1 cellular context compared by ENCODE assay signal in genomic region chr14:32075636-32076277, GRCh38.
TF ChIP-seq lines count a peak whose summit lies in the region.

No MANE protein-coding gene starts in this region.

TF ChIP-seq in HepG2, 621 proteins besides CTCF, POLR2A, EP300 and RAD21 (continued from another document and continues in another):
- TF ChIP-seq ATF4 (CRISPR knock-in tag; IDR thresholded peaks at IDR 0.05) (no peak), RFXANK (CRISPR knock-in tag; IDR thresholded peaks at IDR 0.05) (no peak), U2AF2 (IDR thresholded peaks at IDR 0.05; ENCODE audit: low read depth, low read length) (0 out of 2 replicates have a peak, but pooled peaks have one; percentile 92), ZXDC (CRISPR knock-in tag; IDR thresholded peaks at IDR 0.05) (no peak), DZIP1 (CRISPR knock-in tag; IDR thresholded peaks at IDR 0.05) (0 out of 2 replicates have a peak, but pooled peaks have one; percentile 27), PTBP1 (IDR thresholded peaks at IDR 0.05; ENCODE audit: low read depth, low read length, poor library complexity, severe bottlenecking) (peak; percentile 83), TAF1 (CRISPR knock-in tag; IDR thresholded peaks at IDR 0.05) (no peak), NKX3-1 (CRISPR knock-in tag; IDR thresholded peaks at IDR 0.05) (peak; percentile 71; the same call in 1 of the 2 replicates), ZSCAN29 (CRISPR knock-in tag; conservative IDR thresholded peaks at IDR 0.05) (no peak), ZSCAN5A (CRISPR knock-in tag; IDR thresholded peaks at IDR 0.05; ENCODE audit: borderline replicate concordance) (peak; percentile 98; the same call in 1 of the 2 replicates), ZNF503 (CRISPR knock-in tag; IDR thresholded peaks at IDR 0.05) (no peak), SIN3A (IDR thresholded peaks at IDR 0.05; ENCODE audit: borderline replicate concordance, low read depth, low read length) (0 out of 2 replicates have a peak, but pooled peaks have one; percentile 2), SAP130 (CRISPR knock-in tag; IDR thresholded peaks at IDR 0.05; ENCODE audit: low read depth) (no peak), KAT8 (CRISPR knock-in tag; IDR thresholded peaks at IDR 0.05) (no peak), RBM39 (IDR thresholded peaks at IDR 0.05; ENCODE audit: low read depth, low read length, poor library complexity, severe bottlenecking) (peak; percentile 61), ZSCAN20 (CRISPR knock-in tag; IDR thresholded peaks at IDR 0.05; ENCODE audit: borderline replicate concordance) (peak; percentile 95; the same call in 1 of the 2 replicates), ZNF501 (CRISPR knock-in tag; IDR thresholded peaks at IDR 0.05) (peak; percentile 100), DBP (CRISPR knock-in tag; IDR thresholded peaks at IDR 0.05; ENCODE audit: not compliant biosample characterization) (peak; percentile 24), ZNF34 (CRISPR knock-in tag; IDR thresholded peaks at IDR 0.05; ENCODE audit: borderline replicate concordance) (0 out of 2 replicates have a peak, but pooled peaks have one; percentile 29), ZNF597 (CRISPR knock-in tag; IDR thresholded peaks at IDR 0.05) (0 out of 2 replicates have a peak, but pooled peaks have one; percentile 38), TBP (CRISPR knock-in tag; IDR thresholded peaks at IDR 0.05) (peak; percentile 41; the same call in 1 of the 2 replicates), BRF2 (CRISPR knock-in tag; IDR thresholded peaks at IDR 0.05) (peak; percentile 96), ZNF672 (CRISPR knock-in tag; IDR thresholded peaks at IDR 0.05) (0 out of 2 replicates have a peak, but pooled peaks have one; percentile 23), BRCA1 (CRISPR knock-in tag; IDR thresholded peaks at IDR 0.05) (peak; percentile 50; the same call in 1 of the 2 replicates), HOXA3 (CRISPR knock-in tag; IDR thresholded peaks at IDR 0.05) (peak; percentile 26; the same call in 1 of the 2 replicates), ZFYVE20 (CRISPR knock-in tag; IDR thresholded peaks at IDR 0.05; ENCODE audit: borderline replicate concordance, low read depth) (peak; percentile 88), ZNF780A (CRISPR knock-in tag; IDR thresholded peaks at IDR 0.05) (no peak), ZNF280B (CRISPR knock-in tag; IDR thresholded peaks at IDR 0.05; ENCODE audit: borderline replicate concordance) (peak; percentile 74; the same call in 1 of the 2 replicates), ZFY (CRISPR knock-in tag; IDR thresholded peaks at IDR 0.05) (peak; percentile 47; the same call in 1 of the 2 replicates), ZNF263 (CRISPR knock-in tag; IDR thresholded peaks at IDR 0.05) (no peak), ZFP37 (CRISPR knock-in tag; IDR thresholded peaks at IDR 0.05; ENCODE audit: borderline replicate concordance) (peak; percentile 32; the same call in 1 of the 2 replicates), ZHX2 (IDR thresholded peaks at IDR 0.05; ENCODE audit: low read depth) (no peak), ZHX2 (CRISPR knock-in tag; IDR thresholded peaks at IDR 0.05; ENCODE audit: borderline replicate concordance) (no peak), ZNF674 (CRISPR knock-in tag; IDR thresholded peaks at IDR 0.05; ENCODE audit: low read depth) (no peak; the same call in 1 of the 2 replicates), MTA3 (CRISPR knock-in tag; IDR thresholded peaks at IDR 0.05) (0 out of 2 replicates have a peak, but pooled peaks have one; percentile 17), ZNF451 (CRISPR knock-in tag; IDR thresholded peaks at IDR 0.05) (0 out of 2 replicates have a peak, but pooled peaks have one; percentile 12), SNAPC2 (CRISPR knock-in tag; IDR thresholded peaks at IDR 0.05) (peak; percentile 90; the same call in 1 of the 2 replicates), RFX5 (IDR thresholded peaks at IDR 0.05; ENCODE audit: low read depth, low read length) (no peak), YEATS4 (CRISPR knock-in tag; IDR thresholded peaks at IDR 0.05; ENCODE audit: borderline replicate concordance) (no peak)
